In genomic region chr2:1923557-1923956, GRCh38 we compare ENCODE assay signal across 20 cellular contexts.
"Had no signal": no experiment of that assay in that cellular context is flagged by ENCODE, and none has a peak within 500 bp of the region (broad histone marks: within the 10 kb centered on the region; RNA-seq: fewer than 3 reads in every experiment).

No MANE protein-coding gene starts in this region.

- H3K27me3 ChIP-seq: colonic mucosa, esophagus squamous epithelium, left lung, spleen, transverse colon had no signal

- H3K4me3 Mint-ChIP-seq: natural killer cell; neural crest cell; stimulated activated naive B cell treated with anti-CD40 and anti-IgM and Interleukin-4, amounts not matched to agents 10 μg/mL and 1 μg/mL and 100 μg/mL, for 72 hours; stimulated activated naive CD8-positive, alpha-beta T cell treated with anti-CD3 and anti-CD28 coated beads, Interleukin-15, Interleukin-2, amounts not matched to agents 100 ng/mL and 50 ng/mL, for 24 hours had no signal

- ATAC-seq: left lung; lower lobe of right lung; natural killer cell; right cardiac atrium; stimulated activated naive B cell treated with anti-CD40 and anti-IgM and Interleukin-4, amounts not matched to agents 10 μg/mL and 1 μg/mL and 100 μg/mL, for 72 hours had no signal

- H3K27ac Mint-ChIP-seq: natural killer cell; stimulated activated naive B cell treated with anti-CD40 and anti-IgM and Interleukin-4, amounts not matched to agents 10 μg/mL and 1 μg/mL and 100 μg/mL, for 72 hours; stimulated activated naive CD8-positive, alpha-beta T cell treated with anti-CD3 and anti-CD28 coated beads, Interleukin-15, Interleukin-2, amounts not matched to agents 100 ng/mL and 50 ng/mL, for 24 hours had no signal

- H3K4me1 ChIP-seq: colonic mucosa, left lung, lower lobe of right lung, prostate gland, transverse colon had no signal

- H3K36me3 Mint-ChIP-seq: natural killer cell; stimulated activated naive B cell treated with anti-CD40 and anti-IgM and Interleukin-4, amounts not matched to agents 10 μg/mL and 1 μg/mL and 100 μg/mL, for 72 hours had no signal

- H3K4me1 Mint-ChIP-seq: natural killer cell; neural crest cell; stimulated activated naive B cell treated with anti-CD40 and anti-IgM and Interleukin-4, amounts not matched to agents 10 μg/mL and 1 μg/mL and 100 μg/mL, for 72 hours had no signal

- H3K9me3 ChIP-seq: colonic mucosa, esophagus squamous epithelium, left lung, lower lobe of right lung, prostate gland, spleen, thoracic aorta, transverse colon had no signal

- H3K4me3 ChIP-seq: colonic mucosa, esophagus squamous epithelium, left lung, lower lobe of right lung, prostate gland, skin epidermis, spleen, thoracic aorta, transverse colon had no signal

- H3K9me3 Mint-ChIP-seq: natural killer cell; neural crest cell; stimulated activated naive B cell treated with anti-CD40 and anti-IgM and Interleukin-4, amounts not matched to agents 10 μg/mL and 1 μg/mL and 100 μg/mL, for 72 hours; stimulated activated naive CD8-positive, alpha-beta T cell treated with anti-CD3 and anti-CD28 coated beads, Interleukin-15, Interleukin-2, amounts not matched to agents 100 ng/mL and 50 ng/mL, for 24 hours had no signal

- H3K36me3 ChIP-seq: colonic mucosa, esophagus squamous epithelium, left lung, lower lobe of right lung, prostate gland, spleen, thoracic aorta, transverse colon had no signal

- DNase-seq: central memory CD4-positive, alpha-beta T cell; colonic mucosa; dermis blood vessel endothelial cell; effector memory CD4-positive, alpha-beta T cell; erythroblast; esophagus squamous epithelium; foreskin melanocyte; left lung; lower lobe of right lung; natural killer cell; right cardiac atrium; spleen; stimulated activated CD4-positive, alpha-beta T cell treated with anti-CD3 and anti-CD28 coated beads, Interleukin-2, amount 100 ng/mL, for 48 hours; stimulated activated naive B cell treated with anti-CD40 and anti-IgM and Interleukin-4, amounts not matched to agents 10 μg/mL and 1 μg/mL and 100 μg/mL, for 72 hours; transverse colon had no signal

- H3K27ac ChIP-seq: colonic mucosa, esophagus squamous epithelium, left lung, lower lobe of right lung, prostate gland, skin epidermis, spleen, thoracic aorta, transverse colon had no signal
